ENCODE assay signal across 23 cellular contexts in genomic region chr1:40930174-40930573, GRCh38. TPM values are rescaled to one million over a fixed set of nuclear protein-coding genes. Genes with fewer than 3 reads are reported as not detected.
DNase-seq lines count a peak whose midpoint lies in the region; ATAC-seq and TF ChIP-seq lines count a peak whose summit lies in the region.
"Had no signal": no experiment of that assay in that cellular context is flagged by ENCODE, and none has a peak within 500 bp of the region (broad histone marks: within the 10 kb centered on the region; RNA-seq: fewer than 3 reads in every experiment).

No MANE protein-coding gene starts in this region.

- H3K9me3 ChIP-seq in body of pancreas: no peaks in the 10 kb centered on the region
- no peaks in the 10 kb centered on the region for H3K9me3 ChIP-seq in suprapubic skin
- H3K9me3 ChIP-seq: upper lobe of left lung had no signal

- WGBS in body of pancreas, 2 donors: 14 to 25% methylated on average over 3 of the region's 3 CpGs
- 67% methylated on average over 2 of the region's 3 CpGs for WGBS in suprapubic skin

- peak; percentile 93 for ATAC-seq in body of pancreas
- ATAC-seq in HG02610 (IDR thresholded peaks at IDR 0.05; ENCODE audit: unreplicated experiment): no peak
- ATAC-seq: activated CD4-positive, CD25-positive, alpha-beta regulatory T cell treated with anti-CD3 and anti-CD28 coated beads, Interleukin-2, amount 50 U/mL, for 24 hours; activated CD8-positive, alpha-beta T cell treated with anti-CD3 and anti-CD28 coated beads for 36 hours; activated T-helper 17 cell treated with anti-CD3 and anti-CD28 coated beads, Interleukin-2, amount 50 U/mL, for 72 hours; natural killer cell had no signal

- TF ChIP-seq CTCF in body of pancreas (IDR thresholded peaks at IDR 0.05): no peak
- no peak for TF ChIP-seq CTCF in suprapubic skin (IDR thresholded peaks at IDR 0.05)

- TF ChIP-seq EP300 in suprapubic skin (IDR thresholded peaks at IDR 0.05): no peak

- H3K27ac ChIP-seq in body of pancreas: peak overlapping the region; percentile 30 to 66 (median 54)
- H3K27ac ChIP-seq in suprapubic skin: peak overlapping the region; percentile 49
- H3K27ac ChIP-seq: 22Rv1, C4-2B, GM23248, upper lobe of left lung had no signal

- intact Hi-C loops in body of pancreas (cut with DNase I): no loop called here

- DNase-seq in DMS153 (lab: John Stamatoyannopoulos, UW): peak; percentile 77
- no peak for DNase-seq in DMS153 treated with DMSO at 0.1 percent for 48 hours (lab: John Stamatoyannopoulos, UW; ENCODE audit: unreplicated experiment)
- DNase-seq in NCI-H2107 treated with DMSO at 0.1 percent for 48 hours (lab: John Stamatoyannopoulos, UW; ENCODE audit: unreplicated experiment): peak; percentile 43
- peak; percentile 67 to 86 (median 80) for DNase-seq in body of pancreas
- peak in 1 of 2 donors; percentile 20 for DNase-seq in suprapubic skin (ENCODE audit: low spot score in 2 of 2)
- DNase-seq in activated CD4-positive, alpha-beta T cell treated with anti-CD3 and anti-CD28 coated beads for 4 hours: no peak
- no peak for DNase-seq in putamen (ENCODE audit: low spot score)
- DNase-seq: activated CD8-positive, alpha-beta T cell treated with anti-CD3 and anti-CD28 coated beads for 36 hours; amygdala; effector memory CD4-positive, alpha-beta T cell; erythroblast; GM23248; natural killer cell; NCI-H1092; NCI-H1930; NCI-H526 treated with DMSO at 0.1 percent for 48 hours; stimulated activated CD4-positive, alpha-beta T cell treated with anti-CD3 and anti-CD28 coated beads, Interleukin-2, amount 100 ng/mL, for 48 hours had no signal

- H3K4me3 ChIP-seq in body of pancreas (no peak overlapping the region), suprapubic skin (no peak overlapping the region)
- H3K4me3 ChIP-seq: GM23248, upper lobe of left lung had no signal

- no peaks in the 10 kb centered on the region for H3K36me3 ChIP-seq in body of pancreas (replicated peaks in 1 of 2; ENCODE audit: insufficient read depth in 1 of 2, low read depth in 2 of 2)
- H3K36me3 ChIP-seq in suprapubic skin: no peaks in the 10 kb centered on the region
- H3K36me3 ChIP-seq: upper lobe of left lung had no signal

- no peaks in the 10 kb centered on the region for H3K27me3 ChIP-seq in body of pancreas
- no peaks in the 10 kb centered on the region for H3K27me3 ChIP-seq in suprapubic skin
- H3K27me3 ChIP-seq: upper lobe of left lung had no signal

- H3K4me1 ChIP-seq in body of pancreas (peaks cover 21% of the 10 kb centered on the region), suprapubic skin (peaks cover 25% of the 10 kb centered on the region)
- H3K4me1 ChIP-seq: upper lobe of left lung had no signal

- TF ChIP-seq POLR2A in body of pancreas (IDR thresholded peaks at IDR 0.05): no peak
- TF ChIP-seq POLR2A in suprapubic skin (IDR thresholded peaks at IDR 0.05): no peak

RNA-seq across cellular contexts. Expression of gene CTPS1, which starts 49.3 kb away (rescaled TPM):
- 10 to 100 TPM in 1 of 2 donors, 1 to 10 TPM in 1; 8.9 to 13.0 TPM for total RNA-seq in body of pancreas
- 10 to 100 TPM; 15.9 to 23.6 (median 20.0) TPM for total RNA-seq in suprapubic skin

Comparison
In these comparisons a context has a peak if more than half of its experiments do, and no peak if none do; other contexts are left out.
1. DNase-seq: peak in DMS153 (single experiment), NCI-H2107 treated with DMSO at 0.1 percent for 48 hours (single experiment) and body of pancreas (4 of 4); none in DMS153 treated with DMSO at 0.1 percent for 48 hours (single experiment), activated CD4-positive, alpha-beta T cell treated with anti-CD3 and anti-CD28 coated beads for 4 hours (0 of 2) and putamen (single experiment).